30 cellular contexts compared by ENCODE assay signal in the genomic region with DNA sequence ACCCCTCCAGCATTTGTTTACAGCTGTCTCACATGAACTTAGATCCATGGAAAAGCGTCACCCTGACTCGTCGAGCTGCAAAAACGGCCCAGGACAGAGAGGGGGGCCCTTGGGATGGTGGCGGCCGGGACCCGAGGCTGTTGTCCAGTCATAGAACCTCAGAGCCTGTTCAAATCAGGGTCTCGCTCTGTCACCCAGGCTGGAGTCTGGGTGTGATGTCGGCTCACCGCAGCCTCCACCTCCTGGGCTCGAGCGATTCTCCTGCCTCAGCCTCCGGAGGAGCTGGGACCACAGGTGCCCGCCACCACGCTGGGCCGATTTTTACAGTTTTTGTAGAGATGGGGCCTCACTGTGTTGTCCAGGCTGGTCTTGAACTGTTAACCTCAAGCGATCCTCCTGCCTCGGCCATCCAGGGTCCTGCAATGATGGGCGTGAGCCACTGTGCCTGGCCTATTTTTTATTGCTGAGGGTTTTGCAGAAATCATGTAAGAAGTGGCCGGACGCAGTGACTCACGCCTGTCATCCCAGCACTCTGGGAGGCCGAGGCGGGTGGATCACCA.
"Had no signal": no experiment of that assay in that cellular context is flagged by ENCODE, and none has a peak within 500 bp of the region (broad histone marks: within the 10 kb centered on the region; RNA-seq: fewer than 3 reads in every experiment).

No MANE protein-coding gene starts in this region.

- H3K27ac Mint-ChIP-seq: activated CD4-positive, alpha-beta memory T cell treated with anti-CD3 and anti-CD28 coated beads, Interleukin-2, amount 10 ng/mL, durations not matched to agents 7 days and 5 days; activated naive CD4-positive, alpha-beta T cell treated with anti-CD3 and anti-CD28 coated beads for 36 hours; activated naive CD4-positive, alpha-beta T cell treated with anti-CD3 and anti-CD28 coated beads, Interleukin-2, amount 50 U/mL, for 72 hours; activated T-helper 17 cell treated with anti-CD3 and anti-CD28 coated beads, Interleukin-2, amount 50 U/mL, for 72 hours; brain; effector memory CD8-positive, alpha-beta T cell had no signal

- H3K36me3 Mint-ChIP-seq: brain had no signal

- H3K4me1 Mint-ChIP-seq: activated CD4-positive, alpha-beta memory T cell treated with anti-CD3 and anti-CD28 coated beads, Interleukin-2, amount 10 ng/mL, durations not matched to agents 7 days and 5 days; activated CD4-positive, alpha-beta T cell treated with anti-CD3 and anti-CD28 coated beads, Interleukin-2, amount 10 ng/mL, durations not matched to agents 7 days and 5 days; activated T-helper 17 cell treated with anti-CD3 and anti-CD28 coated beads, Interleukin-2, amount 50 U/mL, for 72 hours; brain had no signal

- H3K9me3 Mint-ChIP-seq: activated CD4-positive, alpha-beta T cell treated with anti-CD3 and anti-CD28 coated beads, Interleukin-2, amount 10 ng/mL, durations not matched to agents 7 days and 5 days; activated naive CD4-positive, alpha-beta T cell treated with anti-CD3 and anti-CD28 coated beads, Interleukin-2, amount 50 U/mL, for 72 hours; activated T-cell treated with anti-CD3 and anti-CD28 coated beads, Interleukin-2, amount 50 U/mL, for 4 hours had no signal

- ATAC-seq: activated naive CD4-positive, alpha-beta T cell treated with anti-CD3 and anti-CD28 coated beads, Interleukin-2, amount 50 U/mL, for 72 hours; activated T-cell treated with anti-CD3 and anti-CD28 coated beads, Interleukin-2, amount 50 U/mL, for 4 hours; activated T-helper 17 cell treated with anti-CD3 and anti-CD28 coated beads, Interleukin-2, amount 50 U/mL, for 72 hours; effector memory CD8-positive, alpha-beta T cell; gastroesophageal sphincter had no signal

- H3K4me1 ChIP-seq: adrenal gland, breast epithelium, gastroesophageal sphincter had no signal

- H3K9me3 ChIP-seq: adrenal gland, esophagus squamous epithelium, gastroesophageal sphincter had no signal

- H3K4me3 ChIP-seq: adrenal gland, breast epithelium, cardiac muscle cell, coronary artery, esophagus squamous epithelium, gastroesophageal sphincter had no signal

- H3K27ac ChIP-seq: adrenal gland, breast epithelium, cardiac muscle cell, coronary artery, epithelial cell of prostate, esophagus squamous epithelium, gastroesophageal sphincter had no signal

- H3K4me3 Mint-ChIP-seq: activated CD4-positive, alpha-beta memory T cell treated with anti-CD3 and anti-CD28 coated beads, Interleukin-2, amount 10 ng/mL, durations not matched to agents 7 days and 5 days; activated CD4-positive, alpha-beta T cell treated with anti-CD3 and anti-CD28 coated beads, Interleukin-2, amount 10 ng/mL, durations not matched to agents 7 days and 5 days; activated naive CD4-positive, alpha-beta T cell treated with anti-CD3 and anti-CD28 coated beads for 36 hours; activated T-cell treated with anti-CD3 and anti-CD28 coated beads, Interleukin-2, amount 50 U/mL, for 4 hours; activated T-helper 17 cell treated with anti-CD3 and anti-CD28 coated beads, Interleukin-2, amount 50 U/mL, for 72 hours; effector memory CD8-positive, alpha-beta T cell had no signal

- DNase-seq: activated CD4-positive, alpha-beta memory T cell treated with anti-CD3 and anti-CD28 coated beads, Interleukin-2, amount 10 ng/mL, durations not matched to agents 7 days and 5 days; activated CD4-positive, alpha-beta T cell treated with anti-CD3 and anti-CD28 coated beads for 1 hour; activated CD4-positive, alpha-beta T cell treated with anti-CD3 and anti-CD28 coated beads for 4 hours; activated CD4-positive, alpha-beta T cell treated with anti-CD3 and anti-CD28 coated beads, Interleukin-2, amount 10 ng/mL, durations not matched to agents 7 days and 5 days; activated CD4-positive, alpha-beta T cell treated with anti-CD3 and anti-CD28 coated beads, Interleukin-2, amount 50 U/mL, for 4 hours; activated CD8-positive, alpha-beta memory T cell treated with anti-CD3 and anti-CD28 coated beads for 24 hours; activated effector memory CD4-positive, alpha-beta T cell treated with Interleukin-2 at 50 U/mL for 16 hours; activated gamma-delta T cell treated with Interleukin-2 at 50 U/mL for 16 hours; activated naive CD4-positive, alpha-beta T cell treated with anti-CD3 and anti-CD28 coated beads for 36 hours; activated T-cell treated with anti-CD3 and anti-CD28 coated beads, Interleukin-2, amount 50 U/mL, for 4 hours; adrenal gland; amygdala; central memory CD4-positive, alpha-beta T cell; cerebellar nuclear complex; dermis blood vessel endothelial cell; effector CD4-positive, alpha-beta T cell; effector memory CD8-positive, alpha-beta T cell; esophagus squamous epithelium; foreskin melanocyte; T-helper 2 cell had no signal

- FAIRE-seq: endometrium, endothelial cell of umbilical vein had no signal

- H3K36me3 ChIP-seq: adrenal gland, breast epithelium, cardiac muscle cell, esophagus squamous epithelium, gastroesophageal sphincter had no signal
